ENCODE assay signal across 11 cellular contexts in the genomic region with DNA sequence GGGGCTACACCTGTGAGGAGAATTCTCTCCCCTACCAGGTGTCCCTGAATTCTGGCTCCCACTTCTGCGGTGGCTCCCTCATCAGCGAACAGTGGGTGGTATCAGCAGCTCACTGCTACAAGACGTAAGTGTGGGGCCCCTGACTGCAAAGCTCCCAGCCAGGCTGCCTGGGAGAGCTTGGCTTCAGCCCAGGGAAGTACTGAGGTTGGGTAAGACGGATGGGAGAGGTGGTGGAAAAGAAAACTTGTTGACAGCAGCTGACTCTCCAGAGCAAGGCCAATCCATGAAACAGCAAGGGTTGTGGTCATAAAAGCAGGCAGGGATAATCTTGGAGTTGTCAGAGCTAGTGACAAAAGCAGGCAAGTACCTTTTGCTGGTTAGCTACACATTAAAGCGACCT. TPM values are rescaled to one million over a fixed set of nuclear protein-coding genes. Genes with fewer than 3 reads are reported as not detected.
A peak's percentile ranks its signal among the peaks of the same experiment; 100 is the strongest.
DNase-seq lines count a peak whose midpoint lies in the region; ATAC-seq, FAIRE-seq and TF ChIP-seq lines count a peak whose summit lies in the region.
"Not testable (repeated sequence)": the region's sequence is repeated elsewhere in the genome, so short reads cannot be mapped to it uniquely, and the experiment has no call there.
"Had no signal": no experiment of that assay in that cellular context is flagged by ENCODE, and none has a peak within 500 bp of the region (broad histone marks: within the 10 kb centered on the region; RNA-seq: fewer than 3 reads in every experiment).

No MANE protein-coding gene starts in this region.

- TF ChIP-seq CTCF in HEK293 (tag by site-specific recombination; IDR thresholded peaks at IDR 0.05); choroid plexus epithelial cell (conservative IDR thresholded peaks at IDR 0.05; ENCODE audit: low read depth, low read length); fibroblast of pulmonary artery (IDR thresholded peaks at IDR 0.05; ENCODE audit: low read length, missing control alignments); pancreas (IDR thresholded peaks at IDR 0.05): not testable (repeated sequence)

- POLR2A ChIA-PET in HEK293 (lab: Yijun Ruan, JAX), result interaction anchor here (0.6 kb wide), 1 partner anchor 250 kb away, joined by 4 read pairs; no protein-coding TSS in a partner anchor

- H3K4me1 ChIP-seq in HEK293 (ENCODE audit: control insufficient read depth, insufficient read depth, low read length), result not testable (repeated sequence)
- peaks cover 15 to 53% (median 23%) of the 10 kb centered on the region in 3 donors for H3K4me1 ChIP-seq in pancreas

- intact Hi-C loops in pancreas (cut with DNase I), result not testable (repeated sequence)

- peak; percentile 6 to 36 (median 12) for ATAC-seq in pancreas

- WGBS in pancreas, 2 donors, result 39 to 42% methylated on average over 5 of the region's 5 CpGs

- FAIRE-seq in pancreas (lab: Jason Lieb, UNC), result not testable (repeated sequence)

- H3K27me3 ChIP-seq in pancreas, result not testable (repeated sequence)

- not testable (repeated sequence) for H3K9me3 ChIP-seq in HEK293 (ENCODE audit: control insufficient read depth, insufficient read depth, low read depth, low read length); pancreas

- CTCF ChIA-PET in HEK293 (lab: Yijun Ruan, JAX), result interaction anchor here (0.6 to 0.9 kb wide), 2 partner anchors 14 to 17 kb away, joined by 3 read pairs; no protein-coding TSS in a partner anchor

- not testable (repeated sequence) for H3K36me3 ChIP-seq in HEK293 (ENCODE audit: control insufficient read depth in 2 of 2, insufficient read depth in 1 of 2, low read length in 2 of 2); pancreas

- DNase-seq in DMS79 treated with DMSO at 0.1 percent for 48 hours (lab: John Stamatoyannopoulos, UW) (peak; percentile 18), amniotic epithelial cell (ENCODE audit: low read depth) (peak; percentile 54), choroid plexus epithelial cell (ENCODE audit: low read depth) (peak; percentile 61), fibroblast of pulmonary artery (ENCODE audit: low read depth) (peak; percentile 39), pancreas (peak; percentile 61 to 82 (median 79))

- H3K4me3 ChIP-seq in HEK293 (ENCODE audit: low read depth, low read length); choroid plexus epithelial cell (ENCODE audit: low read depth, low read length); fibroblast of pulmonary artery (replicated peaks; ENCODE audit: low read depth, low read length); pancreas: not testable (repeated sequence)

- not testable (repeated sequence) for H3K27ac ChIP-seq in HEK293 (ENCODE audit: extremely low read depth, low read depth, low read length)
- H3K27ac ChIP-seq in pancreas, result peak overlapping the region; percentile 19 to 82 (median 72)

TF ChIP-seq in HEK293, 187 proteins besides CTCF, POLR2A, EP300 and RAD21:
- peak; percentile 30 for TF ChIP-seq SETDB1 (IDR thresholded peaks at IDR 0.05; ENCODE audit: insufficient read length, low read length)

RNA-seq across cellular contexts. Expression of gene PRSS3, which starts 1.3 kb away (rescaled TPM):
- 1,000 to 10,000 TPM in 3 of 6 donors, 100 to 1,000 TPM in 3; 341 to 5,218 (median 1,762) TPM for total RNA-seq in pancreas
- 1,000 to 10,000 TPM in 1 of 2 donors, 100 to 1,000 TPM in 1; 986 to 1,801 TPM for polyA plus RNA-seq in pancreas
- total RNA-seq: A673; CD4-positive, alpha-beta memory T cell; CD4-positive, CD25-positive, alpha-beta regulatory T cell had no signal
- polyA plus RNA-seq: CD14-positive monocyte; CD4-positive, alpha-beta memory T cell; CD4-positive, CD25-positive, alpha-beta regulatory T cell; CD8-positive, alpha-beta memory T cell had no signal

RNA-seq across cellular contexts. Expression of gene UBE2R2, which starts 20.3 kb away (rescaled TPM):
- total RNA-seq in pancreas, result 10 to 100 TPM; 33.1 to 44.8 (median 36.2) TPM
- polyA plus RNA-seq in pancreas, result 10 to 100 TPM; 13.3 to 16.6 TPM

Comparison
In these comparisons a context has a peak if more than half of its experiments do, and no peak if none do; other contexts are left out.
1. DNase-seq: peak in every context shown above with its lines; median percentile 79 in pancreas; 61 in choroid plexus epithelial cell; 54 in amniotic epithelial cell; 39 in fibroblast of pulmonary artery; 18 in DMS79 treated with DMSO at 0.1 percent for 48 hours.